Comparison of ENCODE assay signal across 25 cellular contexts in the genomic region with DNA sequence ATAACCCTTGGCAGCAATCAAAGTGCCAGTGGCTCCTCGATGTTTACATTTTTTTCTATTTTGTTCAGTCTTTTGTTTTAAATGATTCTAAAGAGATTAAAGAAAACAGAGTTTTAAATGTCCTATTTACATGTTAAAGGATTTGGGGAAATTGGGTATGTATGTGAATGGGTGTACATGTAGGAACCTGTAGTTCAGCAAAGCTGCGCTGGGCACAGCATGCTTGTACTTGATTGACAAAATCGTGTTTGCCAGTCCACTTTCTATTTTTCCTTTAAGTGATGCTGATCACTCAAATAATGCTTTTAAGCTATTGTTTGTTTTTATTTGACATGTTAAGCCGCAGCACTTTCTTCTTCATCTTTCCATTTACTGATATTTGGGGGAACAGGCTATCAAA.
"Had no signal": no experiment of that assay in that cellular context is flagged by ENCODE, and none has a peak within 500 bp of the region (broad histone marks: within the 10 kb centered on the region; RNA-seq: fewer than 3 reads in every experiment).

No MANE protein-coding gene starts in this region.

- H3K79me2 ChIP-seq: hepatocyte had no signal

- H3K4me2 ChIP-seq: hepatocyte had no signal

- H3K27ac ChIP-seq: coronary artery, dorsolateral prefrontal cortex, epithelial cell of prostate, esophagus squamous epithelium, gastroesophageal sphincter, heart left ventricle, hepatocyte, left lung, lower lobe of right lung had no signal

- DNase-seq: dermis blood vessel endothelial cell; dorsolateral prefrontal cortex; effector CD4-positive, alpha-beta T cell; effector memory CD4-positive, alpha-beta T cell; erythroblast; esophagus squamous epithelium; foreskin fibroblast; heart left ventricle; hypothalamus; immature natural killer cell; islet precursor cell; left cardiac atrium; left lung; left ventricle myocardium superior; lower lobe of right lung; mesendoderm; midbrain had no signal

- H3K4me1 Mint-ChIP-seq: memory B cell had no signal

- H2AFZ ChIP-seq: hepatocyte had no signal

- H3K9me3 Mint-ChIP-seq: immature natural killer cell, memory B cell had no signal

- H3K4me1 ChIP-seq: left lung, lower lobe of right lung had no signal

- H3K9me3 ChIP-seq: esophagus squamous epithelium, gastroesophageal sphincter, heart left ventricle, left lung, lower lobe of right lung had no signal

- H3K27me3 ChIP-seq: dorsolateral prefrontal cortex, esophagus squamous epithelium, gastroesophageal sphincter, heart left ventricle, hepatocyte, left lung had no signal

- H3K27me3 Mint-ChIP-seq: memory B cell had no signal

- FAIRE-seq: colon, endothelial cell of umbilical vein had no signal

- H3K4me3 ChIP-seq: coronary artery, dorsolateral prefrontal cortex, esophagus squamous epithelium, gastroesophageal sphincter, heart left ventricle, hepatocyte, left lung, lower lobe of right lung had no signal

- H3K27ac Mint-ChIP-seq: memory B cell had no signal

- ATAC-seq: esophagus mucosa, gastroesophageal sphincter, heart left ventricle, left cardiac atrium, left lung, left ventricle myocardium superior, lower lobe of right lung had no signal

- H3K4me3 Mint-ChIP-seq: immature natural killer cell, memory B cell had no signal
